Comparison of ENCODE assay signal across 18 cellular contexts in genomic region chr11:69417211-69418085, GRCh38.
DNase-seq lines count a peak whose midpoint lies in the region; ATAC-seq and TF ChIP-seq lines count a peak whose summit lies in the region.
"Had no signal": no experiment of that assay in that cellular context is flagged by ENCODE, and none has a peak within 500 bp of the region (broad histone marks: within the 10 kb centered on the region; RNA-seq: fewer than 3 reads in every experiment).

No MANE protein-coding gene starts in this region.

- no peaks in the 10 kb centered on the region for H3K36me3 Mint-ChIP-seq in activated CD4-positive, alpha-beta memory T cell treated with anti-CD3 and anti-CD28 coated beads, Interleukin-2, amount 10 ng/mL, durations not matched to agents 7 days and 5 days (ENCODE audit: low read depth)
- H3K36me3 Mint-ChIP-seq: CD4-positive, CD25-positive, alpha-beta regulatory T cell had no signal

- no peak for ATAC-seq in Panc1
- ATAC-seq in HG02798 (IDR thresholded peaks at IDR 0.05; ENCODE audit: poor library complexity, unreplicated experiment), result no peak
- no peak for ATAC-seq in GM19463 (IDR thresholded peaks at IDR 0.05; ENCODE audit: unreplicated experiment)

- POLR2A ChIA-PET in Panc1 (lab: Charles Lee), result no interaction called here
- POLR2A ChIA-PET in activated CD4-positive, alpha-beta memory T cell treated with anti-CD3 and anti-CD28 coated beads, Interleukin-2, amount 10 ng/mL, durations not matched to agents 7 days and 5 days (lab: Charles Lee), result no interaction called here

- CTCF ChIA-PET in Panc1 (lab: Charles Lee), result no interaction called here
- CTCF ChIA-PET in activated CD4-positive, alpha-beta memory T cell treated with anti-CD3 and anti-CD28 coated beads, Interleukin-2, amount 10 ng/mL, durations not matched to agents 7 days and 5 days (lab: Charles Lee), result no interaction called here

- H3K27me3 Mint-ChIP-seq in activated CD4-positive, alpha-beta memory T cell treated with anti-CD3 and anti-CD28 coated beads, Interleukin-2, amount 10 ng/mL, durations not matched to agents 7 days and 5 days, result no peaks in the 10 kb centered on the region

- intact Hi-C loops in Panc1 (cut with micrococcal nuclease; ENCODE audit: unreplicated experiment), result no loop called here
- intact Hi-C loops in posterior vena cava (cut with DNase I), result loop anchor here in 1 of 2 donors (5.0 kb wide), 1 partner anchor 60 kb away; no protein-coding TSS in a partner anchor

- H3K36me3 ChIP-seq in Panc1 (ENCODE audit: control insufficient read depth, insufficient read depth, low read length) (no peaks in the 10 kb centered on the region), right atrium auricular region (no peaks in the 10 kb centered on the region)

- H3K4me3 ChIP-seq in Panc1 (ENCODE audit: low read depth in 2 of 2, low read length in 2 of 2) (no peak overlapping the region), right atrium auricular region (no peak overlapping the region)

- no TSS peak for BruUV-seq in Panc1 (replicated peaks; lab: Mats Ljungman, UMichigan)

- H3K4me3 Mint-ChIP-seq in activated CD4-positive, alpha-beta memory T cell treated with anti-CD3 and anti-CD28 coated beads, Interleukin-2, amount 10 ng/mL, durations not matched to agents 7 days and 5 days, result no peak overlapping the region
- H3K4me3 Mint-ChIP-seq: activated B cell treated with CpG ODN at 0.5 μM for 24 hours; CD4-positive, CD25-positive, alpha-beta regulatory T cell; IgD-negative memory B cell had no signal

- DNase-seq in A172 (ENCODE audit: low spot score), result peak; percentile 51
- no peak for DNase-seq in Panc1 (ENCODE audit: low read depth, low spot score)
- DNase-seq in right atrium auricular region (ENCODE audit: low spot score), result no peak
- peak; percentile 79 for DNase-seq in posterior vena cava (ENCODE audit: low spot score)
- DNase-seq in activated CD4-positive, alpha-beta memory T cell treated with anti-CD3 and anti-CD28 coated beads, Interleukin-2, amount 10 ng/mL, durations not matched to agents 7 days and 5 days, result no peak
- no peak for DNase-seq in GM20000 (ENCODE audit: low spot score)
- DNase-seq: activated B cell treated with CpG ODN at 0.5 μM for 24 hours; activated naive CD4-positive, alpha-beta T cell treated with anti-CD3 and anti-CD28 coated beads, Interleukin-2, amount 50 U/mL, for 16 hours; activated T-cell treated with anti-CD3 and anti-CD28 coated beads, Interleukin-2, amount 50 U/mL, for 48 hours; CD4-positive, CD25-positive, alpha-beta regulatory T cell; foreskin melanocyte; NCI-H1694 treated with DMSO at 0.1 percent for 48 hours; SHP77 treated with DMSO at 0.1 percent for 48 hours; small intestine had no signal

- H3K27ac Mint-ChIP-seq in activated CD4-positive, alpha-beta memory T cell treated with anti-CD3 and anti-CD28 coated beads, Interleukin-2, amount 10 ng/mL, durations not matched to agents 7 days and 5 days, result no peak overlapping the region
- H3K27ac Mint-ChIP-seq: activated B cell treated with CpG ODN at 0.5 μM for 24 hours; CD4-positive, CD25-positive, alpha-beta regulatory T cell; IgD-negative memory B cell had no signal

- no peaks in the 10 kb centered on the region for H3K4me1 Mint-ChIP-seq in activated CD4-positive, alpha-beta memory T cell treated with anti-CD3 and anti-CD28 coated beads, Interleukin-2, amount 10 ng/mL, durations not matched to agents 7 days and 5 days
- H3K4me1 Mint-ChIP-seq: activated B cell treated with CpG ODN at 0.5 μM for 24 hours; CD4-positive, CD25-positive, alpha-beta regulatory T cell; IgD-negative memory B cell had no signal

- in situ Hi-C loops in Panc1 (cut with HindIII; ENCODE audit: low pct_unique_long_range_greater_than_20kb, low sequenced_read_pairs), result no loop called here

- H3K4me1 ChIP-seq in Panc1 (ENCODE audit: control insufficient read depth, insufficient read depth, low read length) (peaks cover 15% of the 10 kb centered on the region), right atrium auricular region (peaks cover 0 to 39% of the 10 kb centered on the region in 2 donors)

- 0 out of 2 replicates have a peak overlapping the region, but pooled peaks have one; percentile 24 for H3K27ac ChIP-seq in Panc1 (ENCODE audit: low read length)
- peak overlapping the region; percentile 43 to 53 for H3K27ac ChIP-seq in right atrium auricular region
- H3K27ac ChIP-seq: HL-60 had no signal

- no peaks in the 10 kb centered on the region for H3K9me3 Mint-ChIP-seq in activated CD4-positive, alpha-beta memory T cell treated with anti-CD3 and anti-CD28 coated beads, Interleukin-2, amount 10 ng/mL, durations not matched to agents 7 days and 5 days

- TF ChIP-seq CTCF in Panc1 (IDR thresholded peaks at IDR 0.05), result no peak
- TF ChIP-seq CTCF in right atrium auricular region (IDR thresholded peaks at IDR 0.05), result no peak
- TF ChIP-seq CTCF in GM20000 (IDR thresholded peaks at IDR 0.05; ENCODE audit: extremely low read depth, missing control alignments), result no peak

- H3K9me3 ChIP-seq in Panc1 (ENCODE audit: control insufficient read depth, insufficient read depth, low read depth, low read length) (no peaks in the 10 kb centered on the region), right atrium auricular region (no peaks in the 10 kb centered on the region)

- H3K27me3 ChIP-seq in Panc1 (ENCODE audit: control insufficient read depth, insufficient read depth, low read length) (no peaks in the 10 kb centered on the region), right atrium auricular region (no peaks in the 10 kb centered on the region)

Comparison
In these comparisons a context has a peak if more than half of its experiments do, and no peak if none do; other contexts are left out.
1. DNase-seq: peak in A172 (single experiment) and posterior vena cava (single experiment); none in Panc1 (single experiment), right atrium auricular region (single experiment), activated CD4-positive, alpha-beta memory T cell treated with anti-CD3 and anti-CD28 coated beads, Interleukin-2, amount 10 ng/mL, durations not matched to agents 7 days and 5 days (single experiment) and GM20000 (single experiment).